Comparison of ENCODE assay signal across 1 cellular context in the genomic region with DNA sequence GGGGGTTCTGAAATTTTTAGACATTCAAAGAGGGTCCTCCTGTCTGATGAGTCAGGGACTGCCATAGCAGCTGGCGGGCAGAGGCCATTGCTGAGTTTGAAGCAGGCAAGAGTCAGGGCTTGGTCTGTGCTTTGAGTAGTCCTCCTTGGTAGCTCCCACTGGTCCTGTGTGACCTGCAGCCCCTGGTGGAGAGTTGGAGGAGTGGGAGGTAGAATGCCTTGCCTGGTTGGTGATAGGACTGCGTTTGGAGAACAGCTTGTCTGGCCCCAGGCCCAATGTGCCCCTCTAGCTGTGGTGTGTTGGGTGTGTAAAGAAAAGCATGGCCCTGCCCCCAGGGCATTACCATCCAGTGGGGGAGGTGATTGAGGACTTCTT.
TF ChIP-seq lines count a peak whose summit lies in the region.

No MANE protein-coding gene starts in this region.

TF ChIP-seq in HCT116, 20 proteins besides CTCF, POLR2A, EP300 and RAD21 (continued from another document):
- TF ChIP-seq SRF (IDR thresholded peaks at IDR 0.05; ENCODE audit: low read depth) (no peak), JUND (IDR thresholded peaks at IDR 0.05) (no peak)
